Comparison of ENCODE assay signal across 1 cellular context in genomic region chr2:176424756-176425155, GRCh38.
TF ChIP-seq lines count a peak whose summit lies in the region.

No MANE protein-coding gene starts in this region.

TF ChIP-seq in GM23338, 12 proteins besides CTCF, POLR2A, EP300 and RAD21 (continued from another document):
- no peak for TF ChIP-seq ZNF462 (CRISPR knock-in tag; IDR thresholded peaks at IDR 0.05)
- no peak for TF ChIP-seq NANOG (IDR thresholded peaks at IDR 0.05; ENCODE audit: borderline replicate concordance)
- TF ChIP-seq REST (IDR thresholded peaks at IDR 0.05; ENCODE audit: unreplicated experiment) = no peak
